Comparison of ENCODE assay signal across 8 cellular contexts in the genomic region with DNA sequence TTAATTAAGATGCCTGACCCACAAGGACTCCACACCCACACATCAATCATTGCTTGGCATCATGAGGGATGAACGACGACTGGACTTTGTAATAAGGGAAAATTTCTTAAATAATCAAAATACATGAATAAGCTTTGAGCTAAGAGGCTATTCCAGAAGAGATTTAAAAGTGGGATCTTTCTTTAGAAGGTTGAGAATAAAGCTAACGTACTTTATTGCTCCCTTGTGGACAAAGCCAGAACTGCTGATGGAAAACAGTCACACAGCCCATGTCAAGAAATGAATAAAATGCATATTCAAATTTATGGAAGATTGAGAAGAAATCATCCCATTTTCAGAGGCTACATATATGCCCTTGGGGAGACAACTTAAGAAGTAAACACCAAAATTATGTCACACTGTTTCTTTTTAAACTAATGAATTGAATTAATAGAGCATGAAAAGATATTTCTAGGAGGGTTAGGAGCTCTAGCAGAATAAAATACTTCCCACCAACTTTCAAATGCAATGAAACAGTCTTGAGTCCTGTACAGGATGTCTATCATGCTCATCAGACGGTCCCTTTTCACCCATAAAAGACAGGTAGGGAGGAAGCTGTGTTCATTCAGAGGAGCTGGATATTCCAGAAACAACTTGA.
DNase-seq lines count a peak whose midpoint lies in the region; ATAC-seq, FAIRE-seq and TF ChIP-seq lines count a peak whose summit lies in the region.

No MANE protein-coding gene starts in this region.

- peaks cover 10% of the 10 kb centered on the region for H3K36me3 Mint-ChIP-seq in effector memory CD8-positive, alpha-beta T cell (ENCODE audit: insufficient read depth)
- H3K36me3 Mint-ChIP-seq in nephron (ENCODE audit: low read depth) = peaks cover 4% of the 10 kb centered on the region

- no peak for ATAC-seq in effector memory CD8-positive, alpha-beta T cell (replicated peaks)
- ATAC-seq in GM21825 (IDR thresholded peaks at IDR 0.05; ENCODE audit: unreplicated experiment) (no peak), aorta (ENCODE audit: low FRiP score) (no peak)

- no peaks in the 10 kb centered on the region for H3K9me3 ChIP-seq in aorta (ENCODE audit: control insufficient read depth, low read length)

- FAIRE-seq in RCC 7860 (lab: Jason Lieb, UNC) = peak; percentile 43

- H3K4me1 ChIP-seq in aorta (ENCODE audit: control insufficient read depth in 1 of 2, insufficient read depth in 2 of 2, low read length in 2 of 2) = no peaks in the 10 kb centered on the region

- no peak overlapping the region for H3K4me3 ChIP-seq in aorta (ENCODE audit: low read length in 2 of 2)

- 34 to 39% methylated on average over 4 of the region's 4 CpGs for WGBS in aorta, 2 donors

- no peak overlapping the region for H3K27ac ChIP-seq in aorta (ENCODE audit: low read depth in 1 of 2, low read length in 2 of 2)

- peak; percentile 67 for DNase-seq in AG20443 (ENCODE audit: low spot score)
- no peak for DNase-seq in GM10248 (ENCODE audit: extremely low spot score)
- no peak for DNase-seq in RCC 7860 (ENCODE audit: low spot score)
- peak in 2 of 3 experiments; percentile 10 to 11 for DNase-seq in effector memory CD8-positive, alpha-beta T cell
- DNase-seq in activated gamma-delta T cell treated with Interleukin-2 at 50 U/mL for 16 hours = no peak
- no peak for DNase-seq in aorta

- no peaks in the 10 kb centered on the region for H3K27me3 ChIP-seq in aorta (ENCODE audit: control insufficient read depth in 1 of 2, insufficient read depth in 2 of 2, low read length in 1 of 2)

- CTCF ChIA-PET in GM10248 (lab: Yijun Ruan, JAX) = interaction anchor here (0.9 to 3.2 kb wide), 18 partner anchors 9 to 266 kb away, joined by 3 to 29 read pairs (median 4); no protein-coding TSS in a partner anchor

- no peaks in the 10 kb centered on the region for H3K9me3 Mint-ChIP-seq in effector memory CD8-positive, alpha-beta T cell
- H3K9me3 Mint-ChIP-seq in nephron = no peaks in the 10 kb centered on the region

- H3K4me1 Mint-ChIP-seq in effector memory CD8-positive, alpha-beta T cell (ENCODE audit: low read depth in 2 of 2) = no peaks in the 10 kb centered on the region
- H3K4me1 Mint-ChIP-seq in nephron = no peaks in the 10 kb centered on the region

- intact Hi-C loops in aorta (cut with DNase I) = loop anchor here in 1 of 2 donors (5.0 kb wide), 1 partner anchor 69 kb away; no protein-coding TSS in a partner anchor

- POLR2A ChIA-PET in GM10248 (lab: Yijun Ruan, JAX) = interaction anchor here (0.6 kb wide), 2 partner anchors 67 to 559 kb away, joined by 3 to 4 read pairs; no protein-coding TSS in a partner anchor

- TF ChIP-seq CTCF in GM10248 (IDR thresholded peaks at IDR 0.05; ENCODE audit: control extremely low read depth, extremely low read depth, low read depth, missing control alignments) (peak; percentile 37), nephron (IDR thresholded peaks at IDR 0.05; ENCODE audit: unreplicated experiment in 3 of 3) (peak; percentile 69 to 74 (median 70))

- H3K27me3 Mint-ChIP-seq in effector memory CD8-positive, alpha-beta T cell = no peaks in the 10 kb centered on the region
- H3K27me3 Mint-ChIP-seq in nephron (ENCODE audit: low read depth) = no peaks in the 10 kb centered on the region

- no peak overlapping the region for H3K4me3 Mint-ChIP-seq in effector memory CD8-positive, alpha-beta T cell
- no peak overlapping the region for H3K4me3 Mint-ChIP-seq in nephron

- peaks cover 0 to 2% of the 10 kb centered on the region in 2 donors for H3K36me3 ChIP-seq in aorta (ENCODE audit: control insufficient read depth in 1 of 2, insufficient read depth in 2 of 2, low read length in 1 of 2)

- peak overlapping the region in 1 of 2 donors; percentile 15 for H3K27ac Mint-ChIP-seq in effector memory CD8-positive, alpha-beta T cell
- no peak overlapping the region for H3K27ac Mint-ChIP-seq in nephron

Comparison
In these comparisons a context has a peak if more than half of its experiments do, and no peak if none do; other contexts are left out.
1. DNase-seq: peak in AG20443 (single experiment) and effector memory CD8-positive, alpha-beta T cell (2 of 3); none in GM10248 (single experiment), RCC 7860 (single experiment), activated gamma-delta T cell treated with Interleukin-2 at 50 U/mL for 16 hours (single experiment) and aorta (0 of 2).